In the genomic region with DNA sequence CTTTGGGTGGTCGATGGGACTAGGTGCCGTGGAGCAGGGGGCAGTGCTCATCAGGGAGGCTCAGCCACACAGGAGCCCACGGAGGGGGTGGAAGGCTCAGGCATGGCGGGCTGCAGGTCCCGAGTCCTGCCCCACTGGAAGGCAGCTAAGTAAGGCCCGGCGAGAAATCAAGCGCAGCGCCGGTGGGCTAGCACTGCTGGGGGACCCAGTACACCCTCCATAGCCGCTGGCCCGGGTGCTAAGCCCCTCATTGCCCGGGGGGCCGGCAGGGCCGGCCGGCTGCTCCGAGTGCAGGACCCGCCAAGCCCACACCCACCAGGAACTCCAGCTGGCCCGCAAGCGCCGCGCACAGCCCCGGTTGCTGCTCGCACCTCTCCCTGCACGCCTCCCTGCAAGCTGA, we compare ENCODE assay signal across 8 cellular contexts.
"Had no signal": no experiment of that assay in that cellular context is flagged by ENCODE, and none has a peak within 500 bp of the region (broad histone marks: within the 10 kb centered on the region; RNA-seq: fewer than 3 reads in every experiment).

No MANE protein-coding gene starts in this region.

- DNase-seq: GDM1, GF-D8 had no signal

- H3K4me3 ChIP-seq: GM12878 had no signal

- FAIRE-seq: G401.6, GM12878, GM12891, GM12892, GM18507, GM19239 had no signal

- ATAC-seq: GM12878 had no signal
